ENCODE assay signal across 9 cellular contexts in genomic region chr19:54029930-54030490, GRCh38. TPM values are rescaled to one million over a fixed set of nuclear protein-coding genes. Genes with fewer than 3 reads are reported as not detected.
DNase-seq lines count a peak whose midpoint lies in the region; ATAC-seq and TF ChIP-seq lines count a peak whose summit lies in the region.
"Had no signal": no experiment of that assay in that cellular context is flagged by ENCODE, and none has a peak within 500 bp of the region (broad histone marks: within the 10 kb centered on the region; RNA-seq: fewer than 3 reads in every experiment).

No MANE protein-coding gene starts in this region.

- no peak overlapping the region for H3K4me3 Mint-ChIP-seq in activated T-cell treated with anti-CD3 and anti-CD28 coated beads, Interleukin-2, amount 50 U/mL, for 72 hours

- H3K79me2 ChIP-seq in GM23248 (ENCODE audit: insufficient read depth) (no peaks in the 10 kb centered on the region), OCI-LY1 (ENCODE audit: insufficient read depth, low read length) (no peaks in the 10 kb centered on the region), parathyroid adenoma (no peaks in the 10 kb centered on the region)

- H3K27me3 ChIP-seq in GM23248 (replicated peaks; ENCODE audit: insufficient read depth) (no peaks in the 10 kb centered on the region), OCI-LY1 (ENCODE audit: insufficient read depth, low read length) (no peaks in the 10 kb centered on the region), parathyroid adenoma (ENCODE audit: control insufficient read depth, insufficient read depth, low read length) (no peaks in the 10 kb centered on the region)

- H3K27me3 Mint-ChIP-seq in activated T-cell treated with anti-CD3 and anti-CD28 coated beads, Interleukin-2, amount 50 U/mL, for 72 hours (ENCODE audit: low read depth) = peaks cover 29% of the 10 kb centered on the region

- H3K9me2 ChIP-seq in GM23248 (ENCODE audit: insufficient read depth) (no peaks in the 10 kb centered on the region), OCI-LY1 (ENCODE audit: low read depth, low read length) (no peaks in the 10 kb centered on the region)

- no peak overlapping the region for H3K27ac Mint-ChIP-seq in activated T-cell treated with anti-CD3 and anti-CD28 coated beads, Interleukin-2, amount 50 U/mL, for 72 hours

- H2AFZ ChIP-seq in GM23248 (no peak overlapping the region), OCI-LY1 (ENCODE audit: low read length) (no peak overlapping the region), parathyroid adenoma (no peak overlapping the region)

- H3K9me3 ChIP-seq in GM23248 (ENCODE audit: low read depth) (no peaks in the 10 kb centered on the region), OCI-LY1 (ENCODE audit: low read length) (no peaks in the 10 kb centered on the region), parathyroid adenoma (ENCODE audit: control insufficient read depth, low read length) (no peaks in the 10 kb centered on the region)

- H3K4me1 ChIP-seq in GM23248 (ENCODE audit: insufficient read depth) = peaks cover 2% of the 10 kb centered on the region; the same call in 1 of the 2 replicates
- no peaks in the 10 kb centered on the region for H3K4me1 ChIP-seq in OCI-LY1 (ENCODE audit: insufficient read depth, low read length, severe bottlenecking)
- H3K4me1 ChIP-seq in parathyroid adenoma = no peaks in the 10 kb centered on the region

- no peak for ATAC-seq in activated T-cell treated with anti-CD3 and anti-CD28 coated beads, Interleukin-2, amount 50 U/mL, for 72 hours (replicated peaks in 1 of 2)
- no peak for ATAC-seq in HG03460 (IDR thresholded peaks at IDR 0.05; ENCODE audit: unreplicated experiment)
- no peak for ATAC-seq in HG03045 (IDR thresholded peaks at IDR 0.05; ENCODE audit: unreplicated experiment)

- 18 to 36% methylated on average over 7 to 9 of the region's 9 CpGs for WGBS in GM23248 (ENCODE audit: low coverage in 1 of 2, low lambda C conversion rate in 2 of 2, missing lambda C conversion rate in 2 of 2), 2 experiments

- peaks cover 0 to 1% of the 10 kb centered on the region in 2 donors for H3K36me3 Mint-ChIP-seq in activated T-cell treated with anti-CD3 and anti-CD28 coated beads, Interleukin-2, amount 50 U/mL, for 72 hours (ENCODE audit: insufficient read depth in 2 of 2)

- in situ Hi-C loops in GM23248 (cut with MboI) = loop anchor here (5.0 kb wide), 1 partner anchor 223 kb away; no protein-coding TSS in a partner anchor

- TF ChIP-seq CTCF in OCI-LY1 (IDR thresholded peaks at IDR 0.05; ENCODE audit: low read length) (peak; percentile 60), fibroblast of villous mesenchyme (IDR thresholded peaks at IDR 0.05; ENCODE audit: insufficient read depth, low read depth, low read length) (peak; percentile 76), parathyroid adenoma (IDR thresholded peaks at IDR 0.05) (peak; percentile 49)

- peak; percentile 52 for DNase-seq in AG08396 (ENCODE audit: low spot score)
- DNase-seq in GM23248 = peak; percentile 71
- peak; percentile 56 to 57 for DNase-seq in activated T-cell treated with anti-CD3 and anti-CD28 coated beads, Interleukin-2, amount 50 U/mL, for 72 hours
- peak; percentile 78 for DNase-seq in fibroblast of villous mesenchyme (ENCODE audit: low read depth)

- H3K9me3 Mint-ChIP-seq in activated T-cell treated with anti-CD3 and anti-CD28 coated beads, Interleukin-2, amount 50 U/mL, for 72 hours = no peaks in the 10 kb centered on the region

- no peak overlapping the region for H3K4me2 ChIP-seq in GM23248 (ENCODE audit: unreplicated experiment)
- H3K4me2 ChIP-seq in OCI-LY1 (ENCODE audit: low read length) = no peak overlapping the region
- H3K4me2 ChIP-seq in parathyroid adenoma (ENCODE audit: low read length) = no peak overlapping the region

- no peaks in the 10 kb centered on the region for H3K4me1 Mint-ChIP-seq in activated T-cell treated with anti-CD3 and anti-CD28 coated beads, Interleukin-2, amount 50 U/mL, for 72 hours (ENCODE audit: low read depth)

- H3F3A ChIP-seq in GM23248 (ENCODE audit: insufficient read depth) = peaks cover 2% of the 10 kb centered on the region; the same call in 1 of the 2 replicates
- no peaks in the 10 kb centered on the region for H3F3A ChIP-seq in OCI-LY1 (ENCODE audit: insufficient read depth, low read length)

- no peak overlapping the region for H3K9ac ChIP-seq in GM23248
- no peak overlapping the region for H3K9ac ChIP-seq in OCI-LY1 (ENCODE audit: low read length)
- H3K9ac ChIP-seq in parathyroid adenoma = no peak overlapping the region

- H3K4me3 ChIP-seq in GM23248 (no peak overlapping the region), OCI-LY1 (ENCODE audit: low read depth, low read length, poor library complexity, severe bottlenecking) (no peak overlapping the region), fibroblast of villous mesenchyme (ENCODE audit: low read depth, low read length) (no peak overlapping the region), parathyroid adenoma (ENCODE audit: low read depth, low read length) (no peak overlapping the region)
- H3K4me3 ChIP-seq: skin epidermis had no signal

- H4K20me1 ChIP-seq in GM23248 (ENCODE audit: insufficient read depth) = no peaks in the 10 kb centered on the region
- no peaks in the 10 kb centered on the region for H4K20me1 ChIP-seq in OCI-LY1 (ENCODE audit: insufficient read depth, low read length)

- H3K27ac ChIP-seq in GM23248 = no peak overlapping the region
- H3K27ac ChIP-seq in OCI-LY1 (ENCODE audit: low read depth, low read length, poor library complexity, severe bottlenecking) = no peak overlapping the region
- H3K27ac ChIP-seq in parathyroid adenoma = no peak overlapping the region
- H3K27ac ChIP-seq: skin epidermis had no signal

- H3K36me3 ChIP-seq in GM23248 (ENCODE audit: low read depth) (no peaks in the 10 kb centered on the region), OCI-LY1 (ENCODE audit: insufficient read depth, low read length) (no peaks in the 10 kb centered on the region), parathyroid adenoma (ENCODE audit: control insufficient read depth, insufficient read depth, low read length) (no peaks in the 10 kb centered on the region)

RNA-seq across cellular contexts. Expression of gene VSTM1, which starts 33.7 kb away (rescaled TPM):
- total RNA-seq in GM23248 (2014; rRNA removed; shearing (Covaris generic)) = not detected in 2 replicates
- not detected in 2 replicates for polyA plus RNA-seq in GM23248 (2016; fragmentation: Nextera tagmentation; extraction: Ambion mirVana)
- not detected for total RNA-seq in activated T-cell treated with anti-CD3 and anti-CD28 coated beads, Interleukin-2, amount 50 U/mL, for 72 hours
- 0.43 TPM in 1 of 2 replicates, not detected in the other for total RNA-seq in fibroblast of villous mesenchyme

RNA-seq across cellular contexts. Expression of gene CACNG6, which starts 38.6 kb away (rescaled TPM):
- not detected in 2 replicates for total RNA-seq in GM23248 (2014; rRNA removed; shearing (Covaris generic))
- polyA plus RNA-seq in GM23248 (2016; fragmentation: Nextera tagmentation; extraction: Ambion mirVana) = not detected in 2 replicates
- not detected for total RNA-seq in activated T-cell treated with anti-CD3 and anti-CD28 coated beads, Interleukin-2, amount 50 U/mL, for 72 hours
- total RNA-seq in fibroblast of villous mesenchyme = under 0.01 and 1.3 TPM in 2 replicates

RNA-seq across cellular contexts. Expression of gene TARM1, which starts 51.2 kb away (rescaled TPM):
- not detected in 2 replicates for total RNA-seq in GM23248 (2014; rRNA removed; shearing (Covaris generic))
- not detected in 2 replicates for polyA plus RNA-seq in GM23248 (2016; fragmentation: Nextera tagmentation; extraction: Ambion mirVana)
- total RNA-seq in activated T-cell treated with anti-CD3 and anti-CD28 coated beads, Interleukin-2, amount 50 U/mL, for 72 hours = not detected
- total RNA-seq in fibroblast of villous mesenchyme = not detected in 2 replicates
